In genomic region chr22:50175191-50175461, GRCh38 we compare ENCODE assay signal across 27 cellular contexts. TPM values are rescaled to one million over a fixed set of nuclear protein-coding genes. Genes with fewer than 3 reads are reported as not detected.
"Had no signal": no experiment of that assay in that cellular context is flagged by ENCODE, and none has a peak within 500 bp of the region (broad histone marks: within the 10 kb centered on the region; RNA-seq: fewer than 3 reads in every experiment).

No MANE protein-coding gene starts in this region.

- H3K9ac ChIP-seq: neural progenitor cell had no signal

- H3K36me3 Mint-ChIP-seq: naive B cell, natural killer cell, type B pancreatic cell had no signal

- H3K27me3 Mint-ChIP-seq: progenitor cell of endocrine pancreas had no signal

- H3K27me3 ChIP-seq: ovary had no signal

- H3K4me3 ChIP-seq: hepatocyte, left lung, lung, neural progenitor cell, ovary, skin epidermis, tibial nerve, uterus had no signal

- H3K79me2 ChIP-seq: hepatocyte had no signal

- H3K4me2 ChIP-seq: hepatocyte, neural progenitor cell had no signal

- H3K9me3 ChIP-seq: left lung, ovary, tibial nerve, uterus had no signal

- H2AFZ ChIP-seq: hepatocyte, neural progenitor cell had no signal

- H3K4me3 Mint-ChIP-seq: mesothelial cell of epicardium; naive B cell; natural killer cell; nephron progenitor cell; neural progenitor cell; stimulated activated naive CD8-positive, alpha-beta T cell treated with anti-CD3 and anti-CD28 coated beads, Interleukin-15, Interleukin-2, amounts not matched to agents 100 ng/mL and 50 ng/mL, for 24 hours; type B pancreatic cell had no signal

- ATAC-seq: left lung, natural killer cell, right cardiac atrium, sciatic nerve had no signal

- DNase-seq: kidney glomerular epithelial cell; left cardiac atrium; mesendoderm; naive B cell; natural killer cell; nephron progenitor cell; stimulated activated CD4-positive, alpha-beta T cell treated with anti-CD3 and anti-CD28 coated beads, Interleukin-12 subunit alpha, Interleukin-12 subunit beta, amount 100 ng/mL, for 4 hours; stimulated activated CD4-positive, alpha-beta T cell treated with anti-CD3 and anti-CD28 coated beads, Interleukin-15, amount 100 ng/mL, for 24 hours; stimulated activated CD4-positive, alpha-beta T cell treated with anti-CD3 and anti-CD28 coated beads, Interleukin-2, amount 100 ng/mL, for 24 hours; stimulated activated CD4-positive, alpha-beta T cell treated with anti-CD3 and anti-CD28 coated beads, Interleukin-4, amount 100 ng/mL, for 1 hour; stimulated activated naive CD4-positive, alpha-beta T cell; uterus had no signal

- FAIRE-seq: keratinocyte had no signal

- H3K36me3 ChIP-seq: left lung, neural progenitor cell, ovary, tibial nerve, uterus had no signal

- H3K27ac ChIP-seq: hepatocyte, left lung, neural progenitor cell, ovary, skin epidermis, tibial nerve, uterus had no signal

- H3K9me3 Mint-ChIP-seq: mesothelial cell of epicardium; naive B cell; natural killer cell; nephron progenitor cell; neural progenitor cell; stimulated activated naive CD8-positive, alpha-beta T cell treated with anti-CD3 and anti-CD28 coated beads, Interleukin-15, Interleukin-2, amounts not matched to agents 100 ng/mL and 50 ng/mL, for 24 hours; type B pancreatic cell had no signal

- H3K27ac Mint-ChIP-seq: mesothelial cell of epicardium; naive B cell; natural killer cell; nephron progenitor cell; neural progenitor cell; progenitor cell of endocrine pancreas; stimulated activated naive CD8-positive, alpha-beta T cell treated with anti-CD3 and anti-CD28 coated beads, Interleukin-15, Interleukin-2, amounts not matched to agents 100 ng/mL and 50 ng/mL, for 24 hours; type B pancreatic cell had no signal

- H3K4me1 ChIP-seq: neural progenitor cell, uterus had no signal

RNA-seq across cellular contexts. Expression of gene PANX2, which starts 4.6 kb away (rescaled TPM):
- total RNA-seq: renal cortical epithelial cell had no signal
